22 cellular contexts compared by ENCODE assay signal in the genomic region with DNA sequence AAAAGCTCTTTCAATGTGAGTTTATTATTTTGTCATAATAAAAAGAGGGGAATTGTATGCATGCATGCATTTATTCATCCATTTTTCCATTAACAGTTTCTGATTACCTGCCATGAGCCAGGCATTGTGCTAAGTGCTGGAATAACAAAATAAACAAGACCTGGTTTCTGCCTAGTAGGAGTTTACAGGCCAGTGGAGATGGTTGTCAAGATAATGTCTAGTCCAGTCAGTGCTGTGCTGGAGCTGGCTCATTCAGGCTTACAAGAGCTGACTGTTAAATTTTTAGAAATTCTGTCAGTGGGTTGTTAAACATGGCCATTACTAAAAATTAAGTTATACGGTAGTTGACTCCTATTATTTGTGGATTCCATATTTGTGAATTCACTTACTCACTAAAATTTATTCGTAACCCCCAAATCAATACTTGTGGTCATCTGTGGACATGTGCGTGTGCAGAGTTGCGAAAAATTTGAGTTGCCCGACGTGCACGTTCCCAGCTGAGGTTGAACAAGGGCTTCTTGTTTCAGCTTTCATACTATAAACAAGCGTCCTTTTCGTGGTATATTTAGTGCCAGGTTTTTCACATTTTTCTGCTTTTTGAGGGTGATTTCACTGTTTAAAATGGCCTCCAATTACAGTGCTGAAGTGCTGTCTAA.
DNase-seq lines count a peak whose midpoint lies in the region; ATAC-seq and TF ChIP-seq lines count a peak whose summit lies in the region.
"Had no signal": no experiment of that assay in that cellular context is flagged by ENCODE, and none has a peak within 500 bp of the region (broad histone marks: within the 10 kb centered on the region; RNA-seq: fewer than 3 reads in every experiment).

No MANE protein-coding gene starts in this region.

- DNase-seq in CD8-positive, alpha-beta T cell: no peak
- DNase-seq in M059J (ENCODE audit: low read depth): peak; percentile 19
- no peak for DNase-seq in T-cell
- DNase-seq in left kidney (ENCODE audit: low read depth, low spot score): peak; percentile 9
- no peak for DNase-seq in naive thymus-derived CD4-positive, alpha-beta T cell
- no peak for DNase-seq in HT-29 (ENCODE audit: low spot score)
- DNase-seq: C1 segment of cervical spinal cord, DMS79 treated with DMSO at 0.1 percent for 48 hours, GM23248, MG63, NCI-H1092, NCI-H1436 treated with DMSO at 0.1 percent for 48 hours, NCI-H2029, NCI-H446, NCI-H69, OCI-M1, Right ventricle myocardium superior, T-helper 1 cell had no signal

- intact Hi-C loops in CD8-positive, alpha-beta T cell (cut with DNase I, micrococcal nuclease): no loop called here
- intact Hi-C loops in naive thymus-derived CD4-positive, alpha-beta T cell (cut with micrococcal nuclease): loop anchor here in 1 of 2 donors (10.0 kb wide), 2 partner anchors 54 to 294 kb away; partner anchors contain the start of gene EIF1AX

- no peak overlapping the region for H3K4me3 ChIP-seq in CD8-positive, alpha-beta T cell (ENCODE audit: low read depth, low read length)
- no peak overlapping the region for H3K4me3 ChIP-seq in naive thymus-derived CD4-positive, alpha-beta T cell (ENCODE audit: low read length)
- H3K4me3 ChIP-seq: GM23248, HAP-1, MG63, SK-N-MC had no signal

- H3K4me1 Mint-ChIP-seq in CD8-positive, alpha-beta T cell (ENCODE audit: low read depth): peaks cover 73% of the 10 kb centered on the region
- peaks cover 63 to 77% (median 75%) of the 10 kb centered on the region in 3 donors for H3K4me1 Mint-ChIP-seq in T-cell
- H3K4me1 Mint-ChIP-seq in naive thymus-derived CD4-positive, alpha-beta T cell: peaks cover 25 to 72% (median 59%) of the 10 kb centered on the region in 7 donors

- peak overlapping the region; percentile 41 for H3K27ac Mint-ChIP-seq in CD8-positive, alpha-beta T cell
- H3K27ac Mint-ChIP-seq in T-cell: peak overlapping the region; percentile 44 to 52
- H3K27ac Mint-ChIP-seq in naive thymus-derived CD4-positive, alpha-beta T cell: peak overlapping the region in 2 of 9 donors; percentile 17 to 57

- H3K27me3 Mint-ChIP-seq in CD8-positive, alpha-beta T cell (ENCODE audit: low read depth): no peaks in the 10 kb centered on the region
- peaks cover 0 to 8% of the 10 kb centered on the region in 2 donors for H3K27me3 Mint-ChIP-seq in T-cell
- H3K27me3 Mint-ChIP-seq in naive thymus-derived CD4-positive, alpha-beta T cell: peaks cover 0 to 7% (median 0%) of the 10 kb centered on the region in 5 donors

- H3K27me3 ChIP-seq in CD8-positive, alpha-beta T cell (ENCODE audit: insufficient read depth, low read length): no peaks in the 10 kb centered on the region
- no peaks in the 10 kb centered on the region for H3K27me3 ChIP-seq in naive thymus-derived CD4-positive, alpha-beta T cell (ENCODE audit: control insufficient read depth in 2 of 2, insufficient read depth in 2 of 2, low read length in 2 of 2)
- H3K27me3 ChIP-seq: MG63 had no signal

- CTCF ChIA-PET in CD8-positive, alpha-beta T cell (lab: Charles Lee): interaction anchor here (0.5 to 2.4 kb wide), 3 partner anchors 54 to 210 kb away, joined by 5 to 13 read pairs (median 5); no protein-coding TSS in a partner anchor
- CTCF ChIA-PET in T-cell (lab: Charles Lee): interaction anchor here in 1 of 2 donors (0.6 to 0.8 kb wide), 3 partner anchors 61 to 187 kb away, joined by 3 read pairs; no protein-coding TSS in a partner anchor
- CTCF ChIA-PET in naive thymus-derived CD4-positive, alpha-beta T cell (lab: Charles Lee): interaction anchor here (0.7 to 1.7 kb wide), 3 partner anchors 39 to 182 kb away, joined by 3 to 5 read pairs (median 4); no protein-coding TSS in a partner anchor

- POLR2A ChIA-PET in CD8-positive, alpha-beta T cell (lab: Charles Lee): interaction anchor here (1.5 to 2.6 kb wide), 3 partner anchors 25 to 186 kb away, joined by 4 to 11 read pairs (median 7); partner anchors contain the start of gene RPS6KA3
- POLR2A ChIA-PET in T-cell (lab: Charles Lee): interaction anchor here in 1 of 2 donors (0.6 kb wide), 1 partner anchor 199 kb away, joined by 8 read pairs; no protein-coding TSS in a partner anchor
- POLR2A ChIA-PET in naive thymus-derived CD4-positive, alpha-beta T cell (lab: Charles Lee): interaction anchor here (0.7 to 2.0 kb wide), 2 partner anchors 25 to 76 kb away, joined by 3 to 11 read pairs; no protein-coding TSS in a partner anchor

- peaks cover 59% of the 10 kb centered on the region for H3K4me1 ChIP-seq in CD8-positive, alpha-beta T cell (ENCODE audit: insufficient read depth, low read length)
- H3K4me1 ChIP-seq in naive thymus-derived CD4-positive, alpha-beta T cell (ENCODE audit: control insufficient read depth in 2 of 2, insufficient read depth in 2 of 2, low read length in 2 of 2): peaks cover 40 to 46% of the 10 kb centered on the region in 2 donors
- H3K4me1 ChIP-seq: HAP-1 had no signal

- H3K36me3 Mint-ChIP-seq in CD8-positive, alpha-beta T cell: no peaks in the 10 kb centered on the region
- H3K36me3 Mint-ChIP-seq in T-cell: no peaks in the 10 kb centered on the region
- peaks cover 0 to 18% (median 0%) of the 10 kb centered on the region in 5 donors for H3K36me3 Mint-ChIP-seq in naive thymus-derived CD4-positive, alpha-beta T cell

- no peak overlapping the region for H3K4me3 Mint-ChIP-seq in CD8-positive, alpha-beta T cell
- no peak overlapping the region for H3K4me3 Mint-ChIP-seq in T-cell
- peak overlapping the region in 1 of 10 donors; percentile 60 for H3K4me3 Mint-ChIP-seq in naive thymus-derived CD4-positive, alpha-beta T cell

- no peaks in the 10 kb centered on the region for H3K36me3 ChIP-seq in CD8-positive, alpha-beta T cell (ENCODE audit: insufficient read depth, low read length)
- no peaks in the 10 kb centered on the region for H3K36me3 ChIP-seq in naive thymus-derived CD4-positive, alpha-beta T cell (ENCODE audit: control insufficient read depth in 2 of 3, insufficient read depth in 3 of 3, low read length in 3 of 3)
- H3K36me3 ChIP-seq: HAP-1, MG63 had no signal

- TF ChIP-seq CTCF in CD8-positive, alpha-beta T cell (IDR thresholded peaks at IDR 0.05): no peak

- no peak overlapping the region for H3K27ac ChIP-seq in CD8-positive, alpha-beta T cell (ENCODE audit: low read depth, low read length)
- H3K27ac ChIP-seq in naive thymus-derived CD4-positive, alpha-beta T cell (ENCODE audit: low read depth, low read length): no peak overlapping the region
- H3K27ac ChIP-seq: GM23248, SK-N-MC had no signal

- ATAC-seq in CD8-positive, alpha-beta T cell: no peak
- ATAC-seq in T-cell (replicated peaks in 1 of 4): no peak
- no peak for ATAC-seq in naive thymus-derived CD4-positive, alpha-beta T cell
- no peak for ATAC-seq in HG03521 (IDR thresholded peaks at IDR 0.05; ENCODE audit: unreplicated experiment)
- ATAC-seq in GM21528 (IDR thresholded peaks at IDR 0.05; ENCODE audit: low FRiP score, unreplicated experiment): no peak

- H3K9me3 ChIP-seq in CD8-positive, alpha-beta T cell (ENCODE audit: low read length): no peaks in the 10 kb centered on the region
- H3K9me3 ChIP-seq in naive thymus-derived CD4-positive, alpha-beta T cell (ENCODE audit: control insufficient read depth in 2 of 3, low read length in 3 of 3): no peaks in the 10 kb centered on the region
- H3K9me3 ChIP-seq: HAP-1, MG63 had no signal

- no peaks in the 10 kb centered on the region for H3K9me3 Mint-ChIP-seq in CD8-positive, alpha-beta T cell
- no peaks in the 10 kb centered on the region for H3K9me3 Mint-ChIP-seq in T-cell
- peaks cover 0 to 2% (median 0%) of the 10 kb centered on the region in 11 donors for H3K9me3 Mint-ChIP-seq in naive thymus-derived CD4-positive, alpha-beta T cell

Comparison
In these comparisons a context has a peak if more than half of its experiments do, and no peak if none do; other contexts are left out.
1. DNase-seq: peak in M059J (single experiment) and left kidney (single experiment); none in CD8-positive, alpha-beta T cell (0 of 7), T-cell (0 of 34), naive thymus-derived CD4-positive, alpha-beta T cell (0 of 9) and HT-29 (single experiment).